In genomic region chr6:79898076-79898475, GRCh38 we compare ENCODE assay signal across 26 cellular contexts.
"Had no signal": no experiment of that assay in that cellular context is flagged by ENCODE, and none has a peak within 500 bp of the region (broad histone marks: within the 10 kb centered on the region; RNA-seq: fewer than 3 reads in every experiment).

No MANE protein-coding gene starts in this region.

- H3K4me3 ChIP-seq: left lung, lower lobe of right lung, pancreas, prostate gland, sigmoid colon, tibial nerve, upper lobe of left lung, vagina had no signal

- H3K27me3 ChIP-seq: left lung, pancreas, sigmoid colon, tibial nerve, upper lobe of left lung, vagina had no signal

- DNase-seq: hippocampal formation; kidney; left colon; left lung; lower lobe of right lung; mammary epithelial cell; mesenchymal stem cell; naive thymus-derived CD8-positive, alpha-beta T cell; nucleus accumbens; pancreas; posterior cingulate gyrus; retina; right cardiac atrium; sigmoid colon; small intestine; stimulated activated CD4-positive, alpha-beta T cell treated with anti-CD3 and anti-CD28 coated beads, Interleukin-1b, Interleukin-23, amount 100 ng/mL, for 48 hours; stimulated activated CD4-positive, alpha-beta T cell treated with anti-CD3 and anti-CD28 coated beads, Interleukin-2, amount 100 ng/mL, for 48 hours; stimulated activated CD4-positive, alpha-beta T cell treated with anti-CD3 and anti-CD28 coated beads, Interleukin-4, amount 100 ng/mL, for 4 hours; stimulated activated CD8-positive, alpha-beta memory T cell treated with anti-CD3 and anti-CD28 coated beads, Interleukin-4, amount 100 ng/mL, for 48 hours; stimulated activated naive CD4-positive, alpha-beta T cell treated with Interleukin-2 at 50 U/mL for 16 hours; stimulated activated naive CD8-positive, alpha-beta T cell treated with anti-CD3 and anti-CD28 coated beads, Interleukin-15, amount 100 ng/mL, for 72 hours; substantia nigra; upper lobe of left lung had no signal

- H3K4me1 ChIP-seq: left lung, lower lobe of right lung, pancreas, prostate gland, sigmoid colon, tibial nerve, upper lobe of left lung had no signal

- H3K9me3 ChIP-seq: left lung, lower lobe of right lung, pancreas, prostate gland, tibial nerve, upper lobe of left lung, vagina had no signal

- H3K27ac ChIP-seq: left lung, lower lobe of right lung, pancreas, prostate gland, sigmoid colon, tibial nerve, upper lobe of left lung, vagina had no signal

- H3K36me3 ChIP-seq: left lung, lower lobe of right lung, pancreas, prostate gland, sigmoid colon, tibial nerve, upper lobe of left lung, vagina had no signal

- FAIRE-seq: kidney, pancreas, small intestine had no signal
